9 cellular contexts compared by ENCODE assay signal in genomic region chr2:10041711-10042110, GRCh38. TPM values are rescaled to one million over a fixed set of nuclear protein-coding genes. Genes with fewer than 3 reads are reported as not detected.
A peak's percentile ranks its signal among the peaks of the same experiment; 100 is the strongest.
DNase-seq lines count a peak whose midpoint lies in the region; ATAC-seq and TF ChIP-seq lines count a peak whose summit lies in the region.
"Had no signal": no experiment of that assay in that cellular context is flagged by ENCODE, and none has a peak within 500 bp of the region (broad histone marks: within the 10 kb centered on the region; RNA-seq: fewer than 3 reads in every experiment).

No MANE protein-coding gene starts in this region.

- POLR2A ChIA-PET in activated CD4-positive, alpha-beta memory T cell treated with anti-CD3 and anti-CD28 coated beads, Interleukin-2, amount 10 ng/mL, durations not matched to agents 7 days and 5 days (lab: Charles Lee): interaction anchor here (0.7 to 5.4 kb wide), 2 partner anchors 12 to 568 kb away, joined by 3 to 88 read pairs; no protein-coding TSS in a partner anchor
- POLR2A ChIA-PET in activated CD4-positive, alpha-beta memory T cell treated with anti-CD3 and anti-CD28 coated beads for 36 hours (lab: Charles Lee): interaction anchor here (1.1 kb wide), 1 partner anchor 198 kb away, joined by 4 read pairs; the partner anchor contains the start of gene TAF1B

- H3K4me3 ChIP-seq in mucosa of stomach (ENCODE audit: low read length) (no peak overlapping the region), tibial artery (peak overlapping the region in 1 of 2 donors; percentile 81)
- H3K4me3 ChIP-seq in effector memory CD4-positive, alpha-beta T cell (ENCODE audit: insufficient read depth, low read depth, low read length, poor library complexity, severe bottlenecking): no peak overlapping the region

- no peak for ATAC-seq in GM19397 (IDR thresholded peaks at IDR 0.05; ENCODE audit: unreplicated experiment)

- peaks cover 37% of the 10 kb centered on the region for H3K4me1 Mint-ChIP-seq in activated CD4-positive, alpha-beta memory T cell treated with anti-CD3 and anti-CD28 coated beads, Interleukin-2, amount 10 ng/mL, durations not matched to agents 7 days and 5 days
- peaks cover 22% of the 10 kb centered on the region for H3K4me1 Mint-ChIP-seq in activated CD4-positive, alpha-beta memory T cell treated with anti-CD3 and anti-CD28 coated beads for 36 hours (ENCODE audit: low read depth)
- H3K4me1 Mint-ChIP-seq in chondrocyte (ENCODE audit: low read depth): peaks cover 38% of the 10 kb centered on the region

- H3K27me3 ChIP-seq in mucosa of stomach (ENCODE audit: control insufficient read depth, insufficient read depth, low read length): no peaks in the 10 kb centered on the region
- H3K27me3 ChIP-seq in tibial artery: no peaks in the 10 kb centered on the region
- no peaks in the 10 kb centered on the region for H3K27me3 ChIP-seq in effector memory CD4-positive, alpha-beta T cell (replicated peaks; ENCODE audit: control insufficient read depth, insufficient read depth, low read length, poor library complexity, severe bottlenecking)

- intact Hi-C loops in activated CD4-positive, alpha-beta memory T cell treated with anti-CD3 and anti-CD28 coated beads for 36 hours (cut with micrococcal nuclease): loop anchor here (5.0 to 10.0 kb wide), 3 partner anchors 199 to 617 kb away; partner anchors contain the start of genes CPSF3, ITGB1BP1, TAF1B and YWHAQ
- intact Hi-C loops in tibial artery (cut with DNase I; ENCODE audit: low total_unique reads): loop anchor here (5.0 kb wide), 1 partner anchor 34 kb away; no protein-coding TSS in a partner anchor

- H3K9ac ChIP-seq in mucosa of stomach (ENCODE audit: low read length): peak overlapping the region; percentile 43

- CTCF ChIA-PET in activated CD4-positive, alpha-beta memory T cell treated with anti-CD3 and anti-CD28 coated beads, Interleukin-2, amount 10 ng/mL, durations not matched to agents 7 days and 5 days (lab: Charles Lee): interaction anchor here (1.1 to 1.3 kb wide), 3 partner anchors 56 to 240 kb away, joined by 3 to 5 read pairs (median 3); no protein-coding TSS in a partner anchor
- CTCF ChIA-PET in activated CD4-positive, alpha-beta memory T cell treated with anti-CD3 and anti-CD28 coated beads for 36 hours (lab: Charles Lee): interaction anchor here (0.9 to 12.7 kb wide), 2 partner anchors 228 to 406 kb away, joined by 3 to 149 read pairs; no protein-coding TSS in a partner anchor

- H3K4me3 Mint-ChIP-seq in activated CD4-positive, alpha-beta memory T cell treated with anti-CD3 and anti-CD28 coated beads, Interleukin-2, amount 10 ng/mL, durations not matched to agents 7 days and 5 days: peak overlapping the region; percentile 79
- H3K4me3 Mint-ChIP-seq in activated CD4-positive, alpha-beta memory T cell treated with anti-CD3 and anti-CD28 coated beads for 36 hours: no peak overlapping the region
- peak overlapping the region; percentile 12 for H3K4me3 Mint-ChIP-seq in chondrocyte (ENCODE audit: unreplicated experiment)

- H3K36me3 ChIP-seq in mucosa of stomach (ENCODE audit: control insufficient read depth, insufficient read depth, low read length) (no peaks in the 10 kb centered on the region), tibial artery (peaks cover 0 to 6% (median 6%) of the 10 kb centered on the region in 3 donors)
- peaks cover 4% of the 10 kb centered on the region for H3K36me3 ChIP-seq in effector memory CD4-positive, alpha-beta T cell (ENCODE audit: control insufficient read depth, insufficient read depth, low read length)

- peaks cover 9% of the 10 kb centered on the region for H3K4me1 ChIP-seq in mucosa of stomach (ENCODE audit: control insufficient read depth, insufficient read depth, low read length)
- H3K4me1 ChIP-seq in tibial artery: peaks cover 2 to 64% (median 46%) of the 10 kb centered on the region in 4 donors
- H3K4me1 ChIP-seq in effector memory CD4-positive, alpha-beta T cell (ENCODE audit: control insufficient read depth, insufficient read depth, low read length, poor library complexity, severe bottlenecking): peaks cover 3% of the 10 kb centered on the region

- peaks cover 26% of the 10 kb centered on the region for H3K27me3 Mint-ChIP-seq in activated CD4-positive, alpha-beta memory T cell treated with anti-CD3 and anti-CD28 coated beads, Interleukin-2, amount 10 ng/mL, durations not matched to agents 7 days and 5 days
- peaks cover 3% of the 10 kb centered on the region for H3K27me3 Mint-ChIP-seq in activated CD4-positive, alpha-beta memory T cell treated with anti-CD3 and anti-CD28 coated beads for 36 hours
- no peaks in the 10 kb centered on the region for H3K27me3 Mint-ChIP-seq in chondrocyte (ENCODE audit: low read depth)

- no peak for DNase-seq in activated CD4-positive, alpha-beta memory T cell treated with anti-CD3 and anti-CD28 coated beads, Interleukin-2, amount 10 ng/mL, durations not matched to agents 7 days and 5 days
- no peak for DNase-seq in activated CD4-positive, alpha-beta memory T cell treated with anti-CD3 and anti-CD28 coated beads for 36 hours
- DNase-seq in chondrocyte (ENCODE audit: low spot score) (no peak), tibial artery (no peak), NCI-H1105 (lab: John Stamatoyannopoulos, UW) (no peak)
- no peak for DNase-seq in effector memory CD4-positive, alpha-beta T cell
- DNase-seq: KG1 had no signal

- peaks cover 18% of the 10 kb centered on the region for H3K36me3 Mint-ChIP-seq in activated CD4-positive, alpha-beta memory T cell treated with anti-CD3 and anti-CD28 coated beads, Interleukin-2, amount 10 ng/mL, durations not matched to agents 7 days and 5 days (ENCODE audit: low read depth)
- peaks cover 6% of the 10 kb centered on the region for H3K36me3 Mint-ChIP-seq in activated CD4-positive, alpha-beta memory T cell treated with anti-CD3 and anti-CD28 coated beads for 36 hours
- H3K36me3 Mint-ChIP-seq in chondrocyte (ENCODE audit: low read depth): peaks cover 2% of the 10 kb centered on the region

- no peak overlapping the region for H3K27ac Mint-ChIP-seq in activated CD4-positive, alpha-beta memory T cell treated with anti-CD3 and anti-CD28 coated beads, Interleukin-2, amount 10 ng/mL, durations not matched to agents 7 days and 5 days
- H3K27ac Mint-ChIP-seq in activated CD4-positive, alpha-beta memory T cell treated with anti-CD3 and anti-CD28 coated beads for 36 hours: no peak overlapping the region
- H3K27ac Mint-ChIP-seq in chondrocyte (ENCODE audit: unreplicated experiment): no peak overlapping the region

- H3K9me3 ChIP-seq in mucosa of stomach (ENCODE audit: control insufficient read depth, low read length): no peaks in the 10 kb centered on the region
- H3K9me3 ChIP-seq in tibial artery: no peaks in the 10 kb centered on the region
- no peaks in the 10 kb centered on the region for H3K9me3 ChIP-seq in effector memory CD4-positive, alpha-beta T cell (ENCODE audit: control insufficient read depth, low read length)

- no peaks in the 10 kb centered on the region for H3K9me3 Mint-ChIP-seq in activated CD4-positive, alpha-beta memory T cell treated with anti-CD3 and anti-CD28 coated beads, Interleukin-2, amount 10 ng/mL, durations not matched to agents 7 days and 5 days
- H3K9me3 Mint-ChIP-seq in activated CD4-positive, alpha-beta memory T cell treated with anti-CD3 and anti-CD28 coated beads for 36 hours: no peaks in the 10 kb centered on the region
- H3K9me3 Mint-ChIP-seq in chondrocyte (ENCODE audit: low read depth): no peaks in the 10 kb centered on the region

- TF ChIP-seq CTCF in chondrocyte (IDR thresholded peaks at IDR 0.05) (no peak), tibial artery (IDR thresholded peaks at IDR 0.05) (no peak)

- peak overlapping the region; percentile 86 to 88 for H3K27ac ChIP-seq in tibial artery
- H3K27ac ChIP-seq in effector memory CD4-positive, alpha-beta T cell (ENCODE audit: insufficient read depth, low read length, poor library complexity, severe bottlenecking): no peak overlapping the region

RNA-seq across cellular contexts. Expression of gene KLF11, which starts 1.6 kb away (rescaled TPM):
- total RNA-seq in activated CD4-positive, alpha-beta memory T cell treated with anti-CD3 and anti-CD28 coated beads, Interleukin-2, amount 10 ng/mL, durations not matched to agents 7 days and 5 days: 10 to 100 TPM; 14.4 to 16.0 TPM
- total RNA-seq in activated CD4-positive, alpha-beta memory T cell treated with anti-CD3 and anti-CD28 coated beads for 36 hours: 1 to 10 TPM; 5.6 to 6.1 TPM
- total RNA-seq in chondrocyte: 10.7 to 16.2 TPM (median 15.2 TPM) in 3 replicates

RNA-seq across cellular contexts. Expression of gene CYS1, which starts 38.5 kb away (rescaled TPM):
- total RNA-seq in activated CD4-positive, alpha-beta memory T cell treated with anti-CD3 and anti-CD28 coated beads, Interleukin-2, amount 10 ng/mL, durations not matched to agents 7 days and 5 days: under 1 TPM; 0.40 to 0.71 TPM
- total RNA-seq in activated CD4-positive, alpha-beta memory T cell treated with anti-CD3 and anti-CD28 coated beads for 36 hours: under 1 TPM in 1 of 2 experiments, not detected in 1; 0.07 TPM
- total RNA-seq in chondrocyte: 4.9 to 7.0 TPM (median 5.4 TPM) in 3 replicates
